In genomic region chr19:38233740-38234251, GRCh38 we compare ENCODE assay signal across 7 cellular contexts. TPM values are rescaled to one million over a fixed set of nuclear protein-coding genes. Genes with fewer than 3 reads are reported as not detected.
DNase-seq lines count a peak whose midpoint lies in the region; ATAC-seq and TF ChIP-seq lines count a peak whose summit lies in the region.

No MANE protein-coding gene starts in this region.

- peaks cover 4 to 6% of the 10 kb centered on the region in 2 donors for H3K27me3 ChIP-seq in body of pancreas

- no peaks in the 10 kb centered on the region for H3K9me3 ChIP-seq in body of pancreas

- WGBS in body of pancreas, 2 donors, result 21 to 44% methylated on average over 4 to 7 of the region's 7 CpGs

- H3K27ac ChIP-seq in body of pancreas, result no peak overlapping the region

- H3K36me3 ChIP-seq in body of pancreas (replicated peaks in 1 of 2; ENCODE audit: insufficient read depth in 1 of 2, low read depth in 2 of 2), result no peaks in the 10 kb centered on the region

- no peak for TF ChIP-seq POLR2A in body of pancreas (IDR thresholded peaks at IDR 0.05)

- H3K4me1 ChIP-seq in body of pancreas, result peaks cover 5% of the 10 kb centered on the region

- peak; percentile 67 for ATAC-seq in body of pancreas
- ATAC-seq in HG03039 (IDR thresholded peaks at IDR 0.05; ENCODE audit: unreplicated experiment), result no peak

- DNase-seq in NCI-H146 (lab: John Stamatoyannopoulos, UW), result peak; percentile 61
- DNase-seq in UCSD-AML1 (lab: John Stamatoyannopoulos, UW; ENCODE audit: unreplicated experiment), result peak; percentile 88
- DNase-seq in body of pancreas, result peak; percentile 79 to 83 (median 81)
- peak; percentile 57 for DNase-seq in iris pigment epithelial cell (ENCODE audit: low read depth)
- peak; percentile 64 to 77 for DNase-seq in stimulated activated CD4-positive, alpha-beta T cell treated with anti-CD3 and anti-CD28 coated beads, Interleukin-1b, Interleukin-23, amount 100 ng/mL, for 4 hours (ENCODE audit: low read depth in 2 of 2)

- TF ChIP-seq CTCF in GM12872 (IDR thresholded peaks at IDR 0.05; ENCODE audit: insufficient read depth, low read depth, low read length) (peak; percentile 87), body of pancreas (IDR thresholded peaks at IDR 0.05) (peak; percentile 56 to 76 (median 73))

- no peak overlapping the region for H3K4me3 ChIP-seq in body of pancreas

- intact Hi-C loops in body of pancreas (cut with DNase I), result loop anchor here (5.0 to 10.0 kb wide), 2 partner anchors 94 to 339 kb away; no protein-coding TSS in a partner anchor

RNA-seq across cellular contexts. Expression of gene DPF1, which starts 9.8 kb away (rescaled TPM):
- not detected for total RNA-seq in body of pancreas

RNA-seq across cellular contexts. Expression of gene PPP1R14A, which starts 22.4 kb away (rescaled TPM):
- 100 to 1,000 TPM in 1 of 2 donors, 10 to 100 TPM in 1; 54.2 to 105 TPM for total RNA-seq in body of pancreas

RNA-seq across cellular contexts. Expression of gene SPINT2, which starts 30.6 kb away (rescaled TPM):
- 100 to 1,000 TPM; 266 to 305 TPM for total RNA-seq in body of pancreas
